12 cellular contexts compared by ENCODE assay signal in genomic region chr3:100641471-100642032, GRCh38. TPM values are rescaled to one million over a fixed set of nuclear protein-coding genes. Genes with fewer than 3 reads are reported as not detected.
DNase-seq lines count a peak whose midpoint lies in the region; ATAC-seq lines count a peak whose summit lies in the region.
"Had no signal": no experiment of that assay in that cellular context is flagged by ENCODE, and none has a peak within 500 bp of the region (broad histone marks: within the 10 kb centered on the region; RNA-seq: fewer than 3 reads in every experiment).

No MANE protein-coding gene starts in this region.

- H3K27me3 Mint-ChIP-seq in activated T-helper 17 cell treated with anti-CD3 and anti-CD28 coated beads, Interleukin-2, amount 50 U/mL, for 72 hours, result peaks cover 4% of the 10 kb centered on the region

- DNase-seq in dermis blood vessel endothelial cell (peak; percentile 16), NCI-H2029 treated with DMSO at 0.1 percent for 48 hours (lab: John Stamatoyannopoulos, UW) (no peak), SKM-1 (lab: John Stamatoyannopoulos, UW; ENCODE audit: unreplicated experiment) (no peak), hepatic stellate cell (ENCODE audit: low spot score) (no peak)
- DNase-seq: left ventricle myocardium superior, MM.1S had no signal

- no peak overlapping the region for H3K4me3 Mint-ChIP-seq in activated T-helper 17 cell treated with anti-CD3 and anti-CD28 coated beads, Interleukin-2, amount 50 U/mL, for 72 hours
- H3K4me3 Mint-ChIP-seq: activated T-helper 1 cell treated with anti-CD3 and anti-CD28 coated beads, Interleukin-12 subunit alpha, Interleukin-12 subunit beta, Interleukin-2, Interleukin-4 antibody, amounts not matched to agents 30 ng/mL and 10 ng/mL and 1 ng/mL, durations not matched to agents 14 hours and 24 hours and 36 hours had no signal

- peak; percentile 90 for ATAC-seq in GM18511 (IDR thresholded peaks at IDR 0.05; ENCODE audit: unreplicated experiment)
- ATAC-seq in GM21619 (IDR thresholded peaks at IDR 0.05; ENCODE audit: unreplicated experiment), result peak; percentile 93
- peak; percentile 91 for ATAC-seq in HG03378 (IDR thresholded peaks at IDR 0.05; ENCODE audit: unreplicated experiment)
- no peak for ATAC-seq in activated T-helper 17 cell treated with anti-CD3 and anti-CD28 coated beads, Interleukin-2, amount 50 U/mL, for 72 hours (replicated peaks)
- ATAC-seq: left ventricle myocardium superior had no signal

- H3K9me3 Mint-ChIP-seq in activated T-helper 17 cell treated with anti-CD3 and anti-CD28 coated beads, Interleukin-2, amount 50 U/mL, for 72 hours, result no peaks in the 10 kb centered on the region
- H3K9me3 Mint-ChIP-seq: activated T-helper 1 cell treated with anti-CD3 and anti-CD28 coated beads, Interleukin-12 subunit alpha, Interleukin-12 subunit beta, Interleukin-2, Interleukin-4 antibody, amounts not matched to agents 30 ng/mL and 10 ng/mL and 1 ng/mL, durations not matched to agents 14 hours and 24 hours and 36 hours had no signal

- no peak overlapping the region for H3K27ac Mint-ChIP-seq in activated T-helper 17 cell treated with anti-CD3 and anti-CD28 coated beads, Interleukin-2, amount 50 U/mL, for 72 hours
- H3K27ac Mint-ChIP-seq: activated T-helper 1 cell treated with anti-CD3 and anti-CD28 coated beads, Interleukin-12 subunit alpha, Interleukin-12 subunit beta, Interleukin-2, Interleukin-4 antibody, amounts not matched to agents 30 ng/mL and 10 ng/mL and 1 ng/mL, durations not matched to agents 14 hours and 24 hours and 36 hours had no signal

- no peaks in the 10 kb centered on the region for H3K4me1 Mint-ChIP-seq in activated T-helper 17 cell treated with anti-CD3 and anti-CD28 coated beads, Interleukin-2, amount 50 U/mL, for 72 hours

- H3K36me3 Mint-ChIP-seq in activated T-helper 17 cell treated with anti-CD3 and anti-CD28 coated beads, Interleukin-2, amount 50 U/mL, for 72 hours (ENCODE audit: low read depth), result no peaks in the 10 kb centered on the region

RNA-seq across cellular contexts. Expression of gene ADGRG7, which starts 32.2 kb away (rescaled TPM):
- total RNA-seq in dermis blood vessel endothelial cell, result not detected in 2 replicates
- total RNA-seq in activated T-helper 17 cell treated with anti-CD3 and anti-CD28 coated beads, Interleukin-2, amount 50 U/mL, for 72 hours, result not detected
- total RNA-seq: activated T-helper 1 cell treated with anti-CD3 and anti-CD28 coated beads, Interleukin-12 subunit alpha, Interleukin-12 subunit beta, Interleukin-2, Interleukin-4 antibody, amounts not matched to agents 30 ng/mL and 10 ng/mL and 1 ng/mL, durations not matched to agents 14 hours and 24 hours and 36 hours; fibroblast of villous mesenchyme; left ventricle myocardium superior had no signal
